ENCODE assay signal across 1 cellular context in the genomic region with DNA sequence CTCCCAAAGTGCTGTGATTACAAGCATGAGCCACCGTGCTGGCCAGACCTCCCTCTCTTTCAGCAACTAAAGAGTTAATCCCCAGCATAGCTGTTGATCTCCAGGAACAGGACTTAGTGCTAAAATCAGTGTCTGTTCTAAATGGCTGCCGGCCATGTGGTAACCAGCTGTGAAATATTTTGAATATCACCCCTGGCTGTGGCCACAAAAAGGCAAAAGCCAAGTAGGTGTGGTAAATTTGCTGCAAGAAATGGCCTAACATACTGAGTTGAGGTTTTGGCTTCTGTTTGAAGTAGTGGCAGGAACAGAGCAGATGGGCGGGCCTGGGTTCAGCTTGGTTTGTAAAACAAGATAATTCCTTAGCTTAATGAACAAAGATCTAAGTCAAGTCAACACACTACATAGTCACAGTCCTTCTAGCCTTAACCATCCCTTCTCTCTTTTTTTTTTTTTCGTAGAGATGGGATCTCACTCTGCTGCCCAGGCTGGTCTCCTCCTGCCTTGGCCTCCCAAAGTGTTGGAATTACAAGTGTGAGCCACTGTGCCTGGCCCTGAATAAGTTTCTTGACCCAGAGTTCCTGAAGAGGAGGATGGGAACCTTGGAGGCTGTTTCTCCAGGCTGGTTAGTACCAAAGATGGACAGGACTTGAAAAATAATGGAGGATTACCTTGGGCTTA.
TF ChIP-seq lines count a peak whose summit lies in the region.

No MANE protein-coding gene starts in this region.

TF ChIP-seq in SK-N-SH, 30 proteins besides CTCF, POLR2A, EP300 and RAD21:
- TF ChIP-seq SIN3A (IDR thresholded peaks at IDR 0.05; ENCODE audit: borderline replicate concordance, low read depth, low read length), result peak; percentile 35; the same call in 1 of the 2 replicates
- TF ChIP-seq, protein P1, sequence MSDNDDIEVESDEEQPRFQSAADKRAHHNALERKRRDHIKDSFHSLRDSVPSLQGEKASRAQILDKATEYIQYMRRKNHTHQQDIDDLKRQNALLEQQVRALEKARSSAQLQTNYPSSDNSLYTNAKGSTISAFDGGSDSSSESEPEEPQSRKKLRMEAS (IDR thresholded peaks at IDR 0.05; ENCODE audit: low read depth), result peak; percentile 72; the same call in 1 of the 2 replicates
- no peak for TF ChIP-seq MXI1 (IDR thresholded peaks at IDR 0.05; ENCODE audit: low read depth, low read length)
- TF ChIP-seq TCF12 (IDR thresholded peaks at IDR 0.05), result peak; percentile 88
- TF ChIP-seq SMC3 (IDR thresholded peaks at IDR 0.05; ENCODE audit: low read depth, low read length), result no peak
- TF ChIP-seq, protein P2, sequence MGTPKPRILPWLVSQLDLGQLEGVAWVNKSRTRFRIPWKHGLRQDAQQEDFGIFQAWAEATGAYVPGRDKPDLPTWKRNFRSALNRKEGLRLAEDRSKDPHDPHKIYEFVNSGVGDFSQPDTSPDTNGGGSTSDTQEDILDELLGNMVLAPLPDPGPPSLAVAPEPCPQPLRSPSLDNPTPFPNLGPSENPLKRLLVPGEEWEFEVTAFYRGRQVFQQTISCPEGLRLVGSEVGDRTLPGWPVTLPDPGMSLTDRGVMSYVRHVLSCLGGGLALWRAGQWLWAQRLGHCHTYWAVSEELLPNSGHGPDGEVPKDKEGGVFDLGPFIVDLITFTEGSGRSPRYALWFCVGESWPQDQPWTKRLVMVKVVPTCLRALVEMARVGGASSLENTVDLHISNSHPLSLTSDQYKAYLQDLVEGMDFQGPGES (IDR thresholded peaks at IDR 0.05; ENCODE audit: low read depth, low read length), result no peak
- TF ChIP-seq NFIC (IDR thresholded peaks at IDR 0.05; ENCODE audit: borderline replicate concordance), result peak; percentile 21; the same call in 1 of the 2 replicates
- TF ChIP-seq MEF2A (IDR thresholded peaks at IDR 0.05; ENCODE audit: borderline replicate concordance, low read depth), result no peak
- TF ChIP-seq POLR2AphosphoS5 (IDR thresholded peaks at IDR 0.05; ENCODE audit: low read depth, low read length), result peak; percentile 42; the same call in 1 of the 2 replicates
